1 cellular context compared by ENCODE assay signal in genomic region chr1:232127190-232127589, GRCh38.
TF ChIP-seq lines count a peak whose summit lies in the region.

No MANE protein-coding gene starts in this region.

TF ChIP-seq in SK-N-SH, 30 proteins besides CTCF, POLR2A, EP300 and RAD21 (continued from another document):
- TF ChIP-seq ZBTB33 (IDR thresholded peaks at IDR 0.05; ENCODE audit: borderline replicate concordance, low read depth) (no peak), TAF1 (IDR thresholded peaks at IDR 0.05; ENCODE audit: borderline replicate concordance, low read depth, low read length) (no peak), POLR2AphosphoS5 (IDR thresholded peaks at IDR 0.05; ENCODE audit: low read depth, low read length) (no peak), REST (IDR thresholded peaks at IDR 0.05; ENCODE audit: low read depth, low read length) (no peak), GABPA (IDR thresholded peaks at IDR 0.05; ENCODE audit: low read depth) (no peak), SMC3 (IDR thresholded peaks at IDR 0.05; ENCODE audit: low read depth, low read length) (no peak)
